In genomic region chr1:52142220-52143153, GRCh38 we compare ENCODE assay signal across 8 cellular contexts. TPM values are rescaled to one million over a fixed set of nuclear protein-coding genes. Genes with fewer than 3 reads are reported as not detected.
A peak's percentile ranks its signal among the peaks of the same experiment; 100 is the strongest.
DNase-seq lines count a peak whose midpoint lies in the region; ATAC-seq and TF ChIP-seq lines count a peak whose summit lies in the region.

No MANE protein-coding gene starts in this region.

- H3K4me3 ChIP-seq in lung = peak overlapping the region; percentile 80

- H3K36me3 ChIP-seq in lung (ENCODE audit: control insufficient read depth in 2 of 2, insufficient read depth in 2 of 2, low read length in 2 of 2) = no peaks in the 10 kb centered on the region

- ATAC-seq in HG02678 (IDR thresholded peaks at IDR 0.05; ENCODE audit: unreplicated experiment) = peak; percentile 46
- ATAC-seq in lung (ENCODE audit: insufficient read depth, low FRiP score) = peak; percentile 42

- peak overlapping the region; percentile 93 to 98 for H3K27ac ChIP-seq in lung (ENCODE audit: low read depth in 1 of 2, low read length in 1 of 2)

- no peaks in the 10 kb centered on the region for H3K9me3 ChIP-seq in lung (ENCODE audit: control insufficient read depth in 2 of 2, insufficient read depth in 1 of 2, low read length in 1 of 2)

- 2% methylated on average over 51 to 79 of the region's 79 CpGs for WGBS in lung, 2 donors

- no peaks in the 10 kb centered on the region for H3K27me3 ChIP-seq in lung (ENCODE audit: control insufficient read depth, insufficient read depth)

- DNase-seq in NCI-H524 (lab: John Stamatoyannopoulos, UW) = peak; percentile 22 to 69
- DNase-seq in NCI-H524 treated with DMSO at 0.1 percent for 48 hours (lab: John Stamatoyannopoulos, UW) = no peak
- DNase-seq in NCI-H146 treated with DMSO at 0.1 percent for 48 hours (lab: John Stamatoyannopoulos, UW; ENCODE audit: unreplicated experiment) = peak; percentile 22
- peak; percentile 39 for DNase-seq in activated CD4-positive, alpha-beta T cell treated with anti-CD3 and anti-CD28 coated beads for 48 hours
- DNase-seq in ecto neural progenitor cell (ENCODE audit: low spot score) = peak; percentile 73
- DNase-seq in lung (ENCODE audit: low spot score) = peak; percentile 42
- peak; percentile 31 for DNase-seq in stimulated activated CD8-positive, alpha-beta memory T cell treated with anti-CD3 and anti-CD28 coated beads, Interleukin-4, amount 100 ng/mL, for 24 hours (ENCODE audit: low read depth)

- H3K4me1 ChIP-seq in lung (ENCODE audit: control insufficient read depth in 2 of 2, insufficient read depth in 2 of 2, low read length in 2 of 2) = peaks cover 0 to 7% of the 10 kb centered on the region in 2 donors

- TF ChIP-seq CTCF in lung (IDR thresholded peaks at IDR 0.05; ENCODE audit: control extremely low read depth, extremely low read depth) = no peak

RNA-seq across cellular contexts. Expression of gene ZFYVE9, which starts 0.6 kb away (rescaled TPM):
- 10 to 100 TPM; 13.8 to 51.5 TPM for total RNA-seq in lung
- polyA plus RNA-seq in lung = 1 to 10 TPM; 3.3 to 6.0 TPM
